18 cellular contexts compared by ENCODE assay signal in the genomic region with DNA sequence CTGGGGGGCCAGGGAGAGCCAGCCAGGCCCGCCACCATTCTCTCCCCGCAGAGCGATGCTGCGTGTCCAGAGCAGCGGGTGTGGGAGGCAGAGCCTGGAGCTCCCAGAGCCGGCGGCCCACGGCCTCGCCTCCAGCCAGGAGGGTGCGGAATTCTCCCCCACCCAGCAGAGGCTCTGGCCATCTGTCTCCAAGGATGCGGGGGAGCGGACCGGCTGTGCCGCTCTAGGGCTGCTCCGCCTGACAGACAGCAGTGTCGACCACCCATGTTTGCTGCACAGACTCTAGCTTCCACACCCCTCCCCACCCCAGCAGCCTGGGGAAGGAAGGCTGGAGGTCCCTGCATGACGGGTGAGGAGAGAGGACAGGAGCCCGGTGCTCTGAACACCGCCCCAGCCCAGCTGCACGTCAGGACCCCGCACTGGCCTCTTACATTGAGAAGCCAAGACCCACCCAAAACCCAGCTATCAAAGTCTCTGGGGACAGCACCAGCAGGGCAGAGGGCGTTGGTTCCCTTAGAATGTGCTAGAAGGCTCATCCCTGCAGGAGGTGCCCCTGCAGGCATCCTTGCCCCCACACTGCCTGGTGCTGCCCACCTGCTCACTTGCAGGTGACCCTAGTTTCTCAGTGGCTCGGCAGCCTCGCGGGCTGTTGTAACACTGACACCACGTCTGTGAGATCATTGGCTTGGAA. TPM values are rescaled to one million over a fixed set of nuclear protein-coding genes. Genes with fewer than 3 reads are reported as not detected.
DNase-seq lines count a peak whose midpoint lies in the region; TF ChIP-seq lines count a peak whose summit lies in the region.
"Had no signal": no experiment of that assay in that cellular context is flagged by ENCODE, and none has a peak within 500 bp of the region (broad histone marks: within the 10 kb centered on the region; RNA-seq: fewer than 3 reads in every experiment).

No MANE protein-coding gene starts in this region.

- TF ChIP-seq CTCF in endodermal cell (conservative IDR thresholded peaks at IDR 0.05) (no peak), GM13976 (IDR thresholded peaks at IDR 0.05; ENCODE audit: borderline replicate concordance, control extremely low read depth, extremely low read depth, insufficient read depth, missing control alignments) (no peak)

- H3K27ac ChIP-seq in BLaER1 treated with 17β-estradiol and CSF1 and Interleukin-3, amounts not matched to agents 10 nM and 100 nM: no peak overlapping the region
- no peak overlapping the region for H3K27ac ChIP-seq in endodermal cell (ENCODE audit: low read depth, low read length)
- H3K27ac ChIP-seq: HL-60, Peyer's patch, SJCRH30 had no signal

- H3K4me2 ChIP-seq in BLaER1 treated with 17β-estradiol and CSF1 and Interleukin-3, amounts not matched to agents 10 nM and 100 nM: peak overlapping the region in 6 of 11 experiments; percentile 26 to 52 (median 36); a peak in 9 of 22 replicates
- H3K4me2 ChIP-seq: GM23338 had no signal

- H3K36me3 ChIP-seq in BLaER1 treated with 17β-estradiol and CSF1 and Interleukin-3, amounts not matched to agents 10 nM and 100 nM: no peaks in the 10 kb centered on the region
- no peaks in the 10 kb centered on the region for H3K36me3 ChIP-seq in endodermal cell (ENCODE audit: control insufficient read depth, insufficient read depth, low read length)
- H3K36me3 ChIP-seq: Peyer's patch, SJCRH30 had no signal

- DNase-seq in NCI-H69 (lab: John Stamatoyannopoulos, UW): peak; percentile 17
- peak; percentile 90 for DNase-seq in left kidney (ENCODE audit: low read depth, low spot score)
- peak; percentile 68 for DNase-seq in retina
- no peak for DNase-seq in stimulated activated CD4-positive, alpha-beta T cell treated with anti-CD3 and anti-CD28 coated beads, Interleukin-2, amount 100 ng/mL, for 48 hours
- DNase-seq in endodermal cell: no peak
- DNase-seq in GM13976 (ENCODE audit: low spot score): no peak
- DNase-seq: AML-193; CD4-positive, alpha-beta memory T cell; DND-41; GDM1; NCI-H146; NCI-H2107; Peyer's patch; SJCRH30 had no signal

- H3K9me3 ChIP-seq in BLaER1 treated with 17β-estradiol and CSF1 and Interleukin-3, amounts not matched to agents 10 nM and 100 nM (replicated peaks in 1 of 11): peaks cover 0 to 9% (median 0%) of the 10 kb centered on the region in 11 experiments; a peak in 5 of 22 replicates
- peaks cover 6% of the 10 kb centered on the region for H3K9me3 ChIP-seq in endodermal cell (ENCODE audit: control insufficient read depth, low read length)
- H3K9me3 ChIP-seq: Peyer's patch, SJCRH30 had no signal

- in situ Hi-C loops in GM13976 (cut with MboI; ENCODE audit: low sequenced_read_pairs, unreplicated experiment): no loop called here

- no peak overlapping the region for H3K27ac Mint-ChIP-seq in endodermal cell
- H3K27ac Mint-ChIP-seq: CD4-positive, alpha-beta memory T cell; GM23338 had no signal

- no peak overlapping the region for H3K4me3 ChIP-seq in BLaER1 treated with 17β-estradiol and CSF1 and Interleukin-3, amounts not matched to agents 10 nM and 100 nM
- no peak overlapping the region for H3K4me3 ChIP-seq in endodermal cell (ENCODE audit: low read length)
- H3K4me3 ChIP-seq: GM23338, K562, Peyer's patch, SJCRH30 had no signal

- H3K9ac ChIP-seq in BLaER1 treated with 17β-estradiol and CSF1 and Interleukin-3, amounts not matched to agents 10 nM and 100 nM: no peak overlapping the region
- H3K9ac ChIP-seq in endodermal cell (ENCODE audit: extremely low read depth, low read length, poor library complexity, severe bottlenecking): no peak overlapping the region

- H3K27me3 Mint-ChIP-seq in endodermal cell (ENCODE audit: insufficient read depth): no peaks in the 10 kb centered on the region

- H3K27me3 ChIP-seq in BLaER1 treated with 17β-estradiol and CSF1 and Interleukin-3, amounts not matched to agents 10 nM and 100 nM: peaks cover 0 to 94% (median 0%) of the 10 kb centered on the region in 11 experiments; a peak in 10 of 22 replicates
- no peaks in the 10 kb centered on the region for H3K27me3 ChIP-seq in endodermal cell (ENCODE audit: control insufficient read depth, insufficient read depth, low read length, poor library complexity, severe bottlenecking)
- H3K27me3 ChIP-seq: Peyer's patch had no signal

- no peaks in the 10 kb centered on the region for H3K36me3 Mint-ChIP-seq in endodermal cell (ENCODE audit: low read depth)
- H3K36me3 Mint-ChIP-seq: CD4-positive, alpha-beta memory T cell had no signal

- peaks cover 0 to 41% (median 0%) of the 10 kb centered on the region in 11 experiments; a peak in 4 of 22 replicates for H4K20me1 ChIP-seq in BLaER1 treated with 17β-estradiol and CSF1 and Interleukin-3, amounts not matched to agents 10 nM and 100 nM

- H3K4me3 Mint-ChIP-seq in endodermal cell: no peak overlapping the region
- H3K4me3 Mint-ChIP-seq: CD4-positive, alpha-beta memory T cell; GM23338 had no signal

- peaks cover 0 to 22% (median 10%) of the 10 kb centered on the region in 10 experiments; a peak in 11 of 20 replicates for H3K4me1 ChIP-seq in BLaER1 treated with 17β-estradiol and CSF1 and Interleukin-3, amounts not matched to agents 10 nM and 100 nM
- H3K4me1 ChIP-seq in endodermal cell (ENCODE audit: control insufficient read depth, insufficient read depth, low read length): peaks cover 6% of the 10 kb centered on the region
- H3K4me1 ChIP-seq: SJCRH30 had no signal

- H3K4me1 Mint-ChIP-seq in endodermal cell: peaks cover 6% of the 10 kb centered on the region
- H3K4me1 Mint-ChIP-seq: CD4-positive, alpha-beta memory T cell had no signal

- 79 to 88% methylated on average over 7 to 26 of the region's 26 CpGs for WGBS in endodermal cell (ENCODE audit: insufficient coverage in 1 of 2, insufficient read length in 1 of 2), 2 experiments

- peaks cover 6% of the 10 kb centered on the region for H3K9me3 Mint-ChIP-seq in endodermal cell
- H3K9me3 Mint-ChIP-seq: CD4-positive, alpha-beta memory T cell; GM23338 had no signal

RNA-seq across cellular contexts. Expression of gene FCN1, which starts 29.7 kb away (rescaled TPM):
- total RNA-seq in endodermal cell: not detected
- not detected for polyA plus RNA-seq in endodermal cell (2013, experiment 1 of 2)
- polyA plus RNA-seq in endodermal cell (2013, experiment 2 of 2): not detected
- total RNA-seq: GM23338, K562, SJCRH30 had no signal
- polyA plus RNA-seq: GM23338, K562 had no signal

Comparison
In these comparisons a context has a peak if more than half of its experiments do, and no peak if none do; other contexts are left out.
1. DNase-seq: peak in NCI-H69 (single experiment), left kidney (single experiment) and retina (single experiment); none in stimulated activated CD4-positive, alpha-beta T cell treated with anti-CD3 and anti-CD28 coated beads, Interleukin-2, amount 100 ng/mL, for 48 hours (0 of 2), endodermal cell (single experiment) and GM13976 (single experiment).